Comparison of ENCODE assay signal across 8 cellular contexts in the genomic region with DNA sequence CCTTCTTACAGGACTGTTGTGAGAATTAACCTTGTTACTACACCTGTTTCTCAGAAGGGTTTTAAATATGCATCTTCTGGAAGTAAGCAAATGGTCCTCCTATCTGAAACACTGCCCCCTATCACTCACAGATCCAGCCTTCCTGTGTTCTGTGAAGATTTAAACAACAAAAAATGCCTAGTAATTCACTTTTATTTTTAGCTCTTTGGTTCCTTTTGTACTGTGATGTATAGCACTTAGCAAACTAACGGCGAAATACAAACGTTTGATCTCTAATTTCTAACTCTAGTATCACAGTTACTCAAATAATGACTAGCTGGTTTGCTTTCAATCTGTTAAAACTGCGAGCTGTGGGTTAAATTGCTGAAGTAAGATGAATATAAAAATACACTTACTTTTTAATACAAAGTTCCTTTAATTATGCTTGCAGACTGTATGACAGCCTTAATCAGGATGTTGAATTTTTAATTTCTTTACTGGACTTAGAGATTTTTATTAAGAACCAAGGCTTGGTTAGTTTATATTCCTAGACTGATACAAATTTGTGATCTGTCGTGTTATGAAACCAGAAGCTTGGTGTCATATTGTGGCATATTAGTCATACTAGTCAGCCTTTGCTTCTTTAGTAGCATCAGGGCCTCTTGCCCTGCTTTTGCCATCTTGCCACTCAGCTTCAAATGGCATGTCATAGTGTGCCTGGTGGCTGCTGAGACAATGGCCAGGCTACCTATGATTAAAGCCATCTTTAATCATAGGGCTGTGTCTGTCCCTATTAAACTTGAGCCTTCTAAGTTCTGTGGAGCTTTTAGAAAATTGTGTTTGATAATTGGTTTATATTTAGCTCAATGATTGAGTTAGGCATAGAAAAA. TPM values are rescaled to one million over a fixed set of nuclear protein-coding genes. Genes with fewer than 3 reads are reported as not detected.
DNase-seq lines count a peak whose midpoint lies in the region; ATAC-seq and TF ChIP-seq lines count a peak whose summit lies in the region.

No MANE protein-coding gene starts in this region.

- intact Hi-C loops in Panc1 (cut with micrococcal nuclease; ENCODE audit: unreplicated experiment) (no loop called here), psoas muscle (cut with DNase I) (no loop called here)

- H3K4me1 ChIP-seq in Panc1 (ENCODE audit: control insufficient read depth, insufficient read depth, low read length): 0 out of 2 replicates have a peak, but pooled peaks cover 6% of the 10 kb centered on the region
- H3K4me1 ChIP-seq in psoas muscle: peaks cover 51% of the 10 kb centered on the region

- peak; percentile 37 for DNase-seq in H7
- no peak for DNase-seq in Panc1 (ENCODE audit: low read depth, low spot score)
- peak; percentile 36 for DNase-seq in dedifferentiated amniotic fluid mesenchymal stem cell (ENCODE audit: extremely low spot score)
- DNase-seq in psoas muscle: peak in 1 of 2 donors; percentile 52
- no peak for DNase-seq in mesenteric fat pad (ENCODE audit: low spot score)
- no peak for DNase-seq in NCI-H128 (lab: John Stamatoyannopoulos, UW; ENCODE audit: unreplicated experiment)
- no peak for DNase-seq in germinal center (ENCODE audit: low spot score)

- 44 to 60% (median 47%) methylated on average over 5 of the region's 5 CpGs for WGBS in psoas muscle, 3 donors

- CTCF ChIA-PET in Panc1 (lab: Charles Lee): interaction anchor here (0.6 kb wide), 1 partner anchor 190 kb away, joined by 9 read pairs; the partner anchor contains the start of gene TRIM69

- H3K4me3 ChIP-seq in H7 (ENCODE audit: insufficient read depth, low read depth, low read length) (no peak overlapping the region), Panc1 (ENCODE audit: low read depth in 2 of 2, low read length in 2 of 2) (no peak overlapping the region), psoas muscle (peak overlapping the region; percentile 27)

- H3K27me3 ChIP-seq in H7 (ENCODE audit: control insufficient read depth, insufficient read depth, low read length) (no peaks in the 10 kb centered on the region), Panc1 (ENCODE audit: control insufficient read depth, insufficient read depth, low read length) (no peaks in the 10 kb centered on the region), psoas muscle (ENCODE audit: insufficient read depth in 3 of 3, low read length in 2 of 3) (no peaks in the 10 kb centered on the region)

- ATAC-seq in Panc1 (no peak), psoas muscle (peak; percentile 90 to 95 (median 92))

- TSS peak; percentile 0 for BruUV-seq in Panc1 (replicated peaks; lab: Mats Ljungman, UMichigan)

- POLR2A ChIA-PET in Panc1 (lab: Charles Lee): interaction anchor here (0.6 kb wide), 3 partner anchors 39 to 307 kb away, joined by 5 to 19 read pairs (median 10); no protein-coding TSS in a partner anchor

- TF ChIP-seq CTCF in GM12874 (IDR thresholded peaks at IDR 0.05; ENCODE audit: insufficient read depth, low read depth, low read length) (peak; percentile 25; the same call in 1 of the 2 replicates), Panc1 (IDR thresholded peaks at IDR 0.05) (peak; percentile 59; the same call in 1 of the 2 replicates), psoas muscle (IDR thresholded peaks at IDR 0.05) (peak; percentile 8)

- H3K27ac ChIP-seq in Panc1 (ENCODE audit: low read length): no peak overlapping the region
- peak overlapping the region; percentile 80 for H3K27ac ChIP-seq in psoas muscle

- peaks cover 2% of the 10 kb centered on the region; the same call in 1 of the 2 replicates for H3K36me3 ChIP-seq in H7 (replicated peaks; ENCODE audit: control insufficient read depth, insufficient read depth, low read length)
- peaks cover 8% of the 10 kb centered on the region for H3K36me3 ChIP-seq in Panc1 (ENCODE audit: control insufficient read depth, insufficient read depth, low read length)
- H3K36me3 ChIP-seq in psoas muscle (ENCODE audit: insufficient read depth in 1 of 2, low read depth in 1 of 2): peaks cover 0 to 18% of the 10 kb centered on the region in 2 donors

- in situ Hi-C loops in Panc1 (cut with HindIII; ENCODE audit: low pct_unique_long_range_greater_than_20kb, low sequenced_read_pairs): no loop called here

- H3K9me3 ChIP-seq in Panc1 (ENCODE audit: control insufficient read depth, insufficient read depth, low read depth, low read length) (no peaks in the 10 kb centered on the region), psoas muscle (no peaks in the 10 kb centered on the region)

RNA-seq across cellular contexts. Expression of gene EIF3J, which starts 9.2 kb away (rescaled TPM):
- 32.7 and 34.3 TPM in 2 replicates for total RNA-seq in H7 (2014; rRNA removed; shearing (Covaris generic))
- total RNA-seq in Panc1 (2021; ENCODE audit: unreplicated experiment) (128 TPM), psoas muscle (100 to 1,000 TPM; 123 to 233 (median 201) TPM), mesenteric fat pad (84.9 TPM)
- 81.8 TPM for polyA plus RNA-seq in Panc1 (2012; ENCODE audit: insufficient read length)
- 100 to 1,000 TPM; 162 to 238 (median 213) TPM for polyA plus RNA-seq in psoas muscle

Comparison
In these comparisons a context has a peak if more than half of its experiments do, and no peak if none do; other contexts are left out.
1. CTCF ChIP-seq: peak in every context shown above with its lines; median percentile 59 in Panc1; 25 in GM12874; 8 in psoas muscle.
2. DNase-seq: peak in H7 (single experiment) and dedifferentiated amniotic fluid mesenchymal stem cell (single experiment); none in Panc1 (single experiment), mesenteric fat pad (single experiment), NCI-H128 (single experiment) and germinal center (single experiment).